Comparison of ENCODE assay signal across 8 cellular contexts in the genomic region with DNA sequence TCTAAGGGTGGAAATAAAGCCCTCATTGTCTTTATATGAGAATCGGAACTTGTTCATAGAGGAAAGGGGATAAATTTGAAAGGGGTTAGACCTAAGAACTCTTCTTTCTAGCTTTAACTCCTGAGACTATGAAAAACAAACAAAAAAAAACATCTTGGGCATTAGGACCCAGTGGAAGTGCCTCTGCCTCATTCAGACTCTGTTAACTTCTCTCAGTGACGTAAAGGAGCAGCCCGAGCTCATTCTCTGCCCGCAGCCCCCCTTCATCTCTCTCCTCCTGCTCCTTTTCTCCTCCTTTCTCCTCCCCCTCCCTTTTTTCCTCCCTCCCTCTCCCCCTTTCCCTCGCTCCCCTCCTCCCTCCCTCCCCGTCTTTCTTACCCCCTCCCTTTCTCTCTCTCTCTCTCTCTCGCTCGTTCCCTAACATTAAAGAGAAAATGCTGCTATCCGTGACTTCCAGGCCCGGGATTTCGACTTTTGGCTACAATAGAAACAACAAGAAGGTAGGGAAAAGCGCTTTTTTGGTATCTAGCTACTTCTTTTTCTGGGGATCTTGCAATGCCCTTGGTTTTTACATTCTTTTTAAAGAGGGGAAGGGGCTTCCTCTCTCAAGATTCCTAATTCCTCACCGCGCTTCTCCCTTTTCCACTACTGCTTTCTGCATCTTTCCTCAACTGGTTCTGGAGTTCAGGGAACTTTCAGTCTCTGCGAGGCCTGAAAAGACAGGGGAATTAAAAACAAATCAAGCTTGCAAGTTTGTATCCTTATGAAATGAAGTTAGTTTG. TPM values are rescaled to one million over a fixed set of nuclear protein-coding genes. Genes with fewer than 3 reads are reported as not detected.
A peak's percentile ranks its signal among the peaks of the same experiment; 100 is the strongest.
DNase-seq lines count a peak whose midpoint lies in the region; ATAC-seq and TF ChIP-seq lines count a peak whose summit lies in the region.

Gene RBMS2, plus strand, starts transcription at position 231 of the 782 bp plus-strand sequence. Its CDS starts 204 bp downstream, at position 435.

- H3K9me3 ChIP-seq in KOPT-K1 (ENCODE audit: insufficient read depth, low read length, poor library complexity, severe bottlenecking) = no peaks in the 10 kb centered on the region
- H3K9me3 ChIP-seq in RWPE2 (ENCODE audit: severe bottlenecking) = no peaks in the 10 kb centered on the region

- no peaks in the 10 kb centered on the region for H3K36me3 Mint-ChIP-seq in activated naive CD8-positive, alpha-beta T cell treated with anti-CD3 and anti-CD28 coated beads for 36 hours
- H3K36me3 Mint-ChIP-seq in nephron progenitor cell (ENCODE audit: low read depth) (no peaks in the 10 kb centered on the region), type B pancreatic cell (no peaks in the 10 kb centered on the region)

- H3K4me3 Mint-ChIP-seq in activated naive CD8-positive, alpha-beta T cell treated with anti-CD3 and anti-CD28 coated beads for 36 hours = peak within 1 kb of the TSS; percentile 80
- H3K4me3 Mint-ChIP-seq in nephron progenitor cell (peak within 1 kb of the TSS; percentile 92), type B pancreatic cell (peak within 1 kb of the TSS; percentile 92)

- TF ChIP-seq CTCF in RWPE2 (IDR thresholded peaks at IDR 0.05; ENCODE audit: poor library complexity, severe bottlenecking) (no peak), nephron progenitor cell (IDR thresholded peaks at IDR 0.05) (no peak), type B pancreatic cell (conservative IDR thresholded peaks at IDR 0.05) (no peak)

- peak; percentile 65 for ATAC-seq in RWPE2 (ENCODE audit: low read depth)
- no peak for ATAC-seq in GM19035 (IDR thresholded peaks at IDR 0.05; ENCODE audit: unreplicated experiment)

- H3K27ac Mint-ChIP-seq in activated naive CD8-positive, alpha-beta T cell treated with anti-CD3 and anti-CD28 coated beads for 36 hours = peak within 1 kb of the TSS; percentile 80
- H3K27ac Mint-ChIP-seq in nephron progenitor cell = peak within 1 kb of the TSS; percentile 89
- peak within 1 kb of the TSS; percentile 88 for H3K27ac Mint-ChIP-seq in type B pancreatic cell

- H3K4me1 ChIP-seq in RWPE2 (ENCODE audit: insufficient read depth, poor library complexity, severe bottlenecking) = peaks cover 62% of the 10 kb centered on the region

- peaks cover 32% of the 10 kb centered on the region for H3K4me1 Mint-ChIP-seq in activated naive CD8-positive, alpha-beta T cell treated with anti-CD3 and anti-CD28 coated beads for 36 hours
- H3K4me1 Mint-ChIP-seq in nephron progenitor cell = peaks cover 29% of the 10 kb centered on the region
- H3K4me1 Mint-ChIP-seq in type B pancreatic cell (ENCODE audit: unreplicated experiment) = peaks cover 23% of the 10 kb centered on the region

- no peaks in the 10 kb centered on the region for H3K27me3 Mint-ChIP-seq in activated naive CD8-positive, alpha-beta T cell treated with anti-CD3 and anti-CD28 coated beads for 36 hours
- no peaks in the 10 kb centered on the region for H3K27me3 Mint-ChIP-seq in nephron progenitor cell (ENCODE audit: low read depth, poor library complexity)
- H3K27me3 Mint-ChIP-seq in type B pancreatic cell = no peaks in the 10 kb centered on the region

- H3K36me3 ChIP-seq in KOPT-K1 (ENCODE audit: insufficient read depth, low read length) (no peaks in the 10 kb centered on the region), RWPE2 (ENCODE audit: low read depth) (peaks cover 18% of the 10 kb centered on the region)

- H3K27ac ChIP-seq in KOPT-K1 (ENCODE audit: low read depth, low read length, poor library complexity, severe bottlenecking) = peak within 1 kb of the TSS; percentile 45
- H3K27ac ChIP-seq in RWPE2 (ENCODE audit: poor library complexity, severe bottlenecking) = peak within 1 kb of the TSS; percentile 98

- no peaks in the 10 kb centered on the region for H3K9me3 Mint-ChIP-seq in activated naive CD8-positive, alpha-beta T cell treated with anti-CD3 and anti-CD28 coated beads for 36 hours
- H3K9me3 Mint-ChIP-seq in nephron progenitor cell (no peaks in the 10 kb centered on the region), type B pancreatic cell (no peaks in the 10 kb centered on the region)

- DNase-seq in GDM1 (lab: John Stamatoyannopoulos, UW) = peak; percentile 56
- DNase-seq in RWPE2 (ENCODE audit: low spot score) = peak; percentile 89
- peak; percentile 29 for DNase-seq in activated naive CD8-positive, alpha-beta T cell treated with anti-CD3 and anti-CD28 coated beads for 36 hours
- DNase-seq in globus pallidus (ENCODE audit: low spot score) = peak; percentile 88
- peak; percentile 62 for DNase-seq in nephron progenitor cell
- DNase-seq in type B pancreatic cell (ENCODE audit: extremely low spot score, unreplicated experiment) = peak; percentile 73

- H3K27me3 ChIP-seq in RWPE2 (ENCODE audit: insufficient read depth, poor library complexity, severe bottlenecking) = no peaks in the 10 kb centered on the region

- H3K4me3 ChIP-seq in RWPE2 (ENCODE audit: severe bottlenecking) = peak within 1 kb of the TSS; percentile 49

RNA-seq across cellular contexts. Expression of gene RBMS2, which starts in this region (rescaled TPM):
- total RNA-seq in activated naive CD8-positive, alpha-beta T cell treated with anti-CD3 and anti-CD28 coated beads for 36 hours = 1 to 10 TPM; 4.2 to 4.4 TPM
- 42.7 and 45.9 TPM in 2 replicates for total RNA-seq in type B pancreatic cell (ENCODE audit: low replicate concordance)

Comparison
In these comparisons a context has a peak if more than half of its experiments do, and no peak if none do; other contexts are left out.
1. DNase-seq: peak in every context shown above with its lines; median percentile 89 in RWPE2; 88 in globus pallidus; 73 in type B pancreatic cell; 62 in nephron progenitor cell; 56 in GDM1; 29 in activated naive CD8-positive, alpha-beta T cell treated with anti-CD3 and anti-CD28 coated beads for 36 hours.